In genomic region chr14:94780536-94781404, GRCh38 we compare ENCODE assay signal across 2 cellular contexts.
A peak's percentile ranks its signal among the peaks of the same experiment; 100 is the strongest.
TF ChIP-seq lines count a peak whose summit lies in the region.

No MANE protein-coding gene starts in this region.

TF ChIP-seq in GM23338, 12 proteins besides CTCF, POLR2A, EP300 and RAD21:
- TF ChIP-seq, protein P1, sequence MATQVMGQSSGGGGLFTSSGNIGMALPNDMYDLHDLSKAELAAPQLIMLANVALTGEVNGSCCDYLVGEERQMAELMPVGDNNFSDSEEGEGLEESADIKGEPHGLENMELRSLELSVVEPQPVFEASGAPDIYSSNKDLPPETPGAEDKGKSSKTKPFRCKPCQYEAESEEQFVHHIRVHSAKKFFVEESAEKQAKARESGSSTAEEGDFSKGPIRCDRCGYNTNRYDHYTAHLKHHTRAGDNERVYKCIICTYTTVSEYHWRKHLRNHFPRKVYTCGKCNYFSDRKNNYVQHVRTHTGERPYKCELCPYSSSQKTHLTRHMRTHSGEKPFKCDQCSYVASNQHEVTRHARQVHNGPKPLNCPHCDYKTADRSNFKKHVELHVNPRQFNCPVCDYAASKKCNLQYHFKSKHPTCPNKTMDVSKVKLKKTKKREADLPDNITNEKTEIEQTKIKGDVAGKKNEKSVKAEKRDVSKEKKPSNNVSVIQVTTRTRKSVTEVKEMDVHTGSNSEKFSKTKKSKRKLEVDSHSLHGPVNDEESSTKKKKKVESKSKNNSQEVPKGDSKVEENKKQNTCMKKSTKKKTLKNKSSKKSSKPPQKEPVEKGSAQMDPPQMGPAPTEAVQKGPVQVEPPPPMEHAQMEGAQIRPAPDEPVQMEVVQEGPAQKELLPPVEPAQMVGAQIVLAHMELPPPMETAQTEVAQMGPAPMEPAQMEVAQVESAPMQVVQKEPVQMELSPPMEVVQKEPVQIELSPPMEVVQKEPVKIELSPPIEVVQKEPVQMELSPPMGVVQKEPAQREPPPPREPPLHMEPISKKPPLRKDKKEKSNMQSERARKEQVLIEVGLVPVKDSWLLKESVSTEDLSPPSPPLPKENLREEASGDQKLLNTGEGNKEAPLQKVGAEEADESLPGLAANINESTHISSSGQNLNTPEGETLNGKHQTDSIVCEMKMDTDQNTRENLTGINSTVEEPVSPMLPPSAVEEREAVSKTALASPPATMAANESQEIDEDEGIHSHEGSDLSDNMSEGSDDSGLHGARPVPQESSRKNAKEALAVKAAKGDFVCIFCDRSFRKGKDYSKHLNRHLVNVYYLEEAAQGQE (IDR thresholded peaks at IDR 0.05; ENCODE audit: unreplicated experiment) = no peak
- TF ChIP-seq POLR2AphosphoS5 (IDR thresholded peaks at IDR 0.05; ENCODE audit: low read depth) (no peak), JUNB (IDR thresholded peaks at IDR 0.05; ENCODE audit: unreplicated experiment) (no peak), ZNF462 (CRISPR knock-in tag; IDR thresholded peaks at IDR 0.05) (no peak), STAT1 (IDR thresholded peaks at IDR 0.05; ENCODE audit: unreplicated experiment) (no peak)

TF ChIP-seq in H1, 55 proteins besides CTCF, POLR2A, EP300 and RAD21:
- TF ChIP-seq BACH1 (IDR thresholded peaks at IDR 0.05; ENCODE audit: low read length) = no peak
- TF ChIP-seq BCL11A (IDR thresholded peaks at IDR 0.05; ENCODE audit: low read depth in 2 of 2, low read length in 2 of 2) = no peak
- no peak for TF ChIP-seq MAFK (IDR thresholded peaks at IDR 0.05; ENCODE audit: low read depth, low read length)
- no peak for TF ChIP-seq EGR1 (IDR thresholded peaks at IDR 0.05; ENCODE audit: borderline replicate concordance, low read depth, low read length)
- no peak for TF ChIP-seq EZH2 (IDR thresholded peaks at IDR 0.05; ENCODE audit: low read depth, low read length, severe bottlenecking)
- no peak for TF ChIP-seq CBX8 (IDR thresholded peaks at IDR 0.05; ENCODE audit: borderline replicate concordance, low read depth, low read length)
- peak; percentile 57 for TF ChIP-seq NANOG (IDR thresholded peaks at IDR 0.05; ENCODE audit: insufficient read depth, low read depth, low read length, poor library complexity, severe bottlenecking)
- no peak for TF ChIP-seq SIRT6 (IDR thresholded peaks at IDR 0.05; ENCODE audit: low read length)
- TF ChIP-seq SIX5 (IDR thresholded peaks at IDR 0.05; ENCODE audit: low read depth, low read length) = no peak
- TF ChIP-seq JUND (IDR thresholded peaks at IDR 0.05; ENCODE audit: low read length) = no peak
- no peak for TF ChIP-seq TAF1 (IDR thresholded peaks at IDR 0.05; ENCODE audit: low read depth, low read length)
- peak; percentile 26; the same call in 1 of the 2 replicates for TF ChIP-seq SP1 (IDR thresholded peaks at IDR 0.05; ENCODE audit: low read depth, low read length)
- 0 out of 2 replicates have a peak, but pooled peaks have one; percentile 20 for TF ChIP-seq TEAD4 (IDR thresholded peaks at IDR 0.05; ENCODE audit: low read depth, low read length)
- TF ChIP-seq BRCA1 (IDR thresholded peaks at IDR 0.05; ENCODE audit: low read depth, low read length) = no peak
- no peak for TF ChIP-seq GABPA (IDR thresholded peaks at IDR 0.05; ENCODE audit: borderline replicate concordance, insufficient read depth, low read length)
- no peak for TF ChIP-seq CREB1 (IDR thresholded peaks at IDR 0.05)
- TF ChIP-seq KDM5A (IDR thresholded peaks at IDR 0.05; ENCODE audit: low read length) = no peak
- TF ChIP-seq, protein P2, sequence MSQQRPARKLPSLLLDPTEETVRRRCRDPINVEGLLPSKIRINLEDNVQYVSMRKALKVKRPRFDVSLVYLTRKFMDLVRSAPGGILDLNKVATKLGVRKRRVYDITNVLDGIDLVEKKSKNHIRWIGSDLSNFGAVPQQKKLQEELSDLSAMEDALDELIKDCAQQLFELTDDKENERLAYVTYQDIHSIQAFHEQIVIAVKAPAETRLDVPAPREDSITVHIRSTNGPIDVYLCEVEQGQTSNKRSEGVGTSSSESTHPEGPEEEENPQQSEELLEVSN (IDR thresholded peaks at IDR 0.05) = no peak
- TF ChIP-seq CHD2 (IDR thresholded peaks at IDR 0.05; ENCODE audit: low read length) = no peak
- no peak for TF ChIP-seq SIN3A (conservative IDR thresholded peaks at IDR 0.05 in 1 of 2, IDR thresholded peaks at IDR 0.05 in 1 of 2; ENCODE audit: low read depth in 1 of 2, low read length in 2 of 2)
- no peak for TF ChIP-seq RNF2 (IDR thresholded peaks at IDR 0.05; ENCODE audit: borderline replicate concordance, low read depth, low read length, missing control alignments, poor library complexity, severe bottlenecking)
- 0 out of 4 replicates have a peak, but pooled peaks of 1 of the 2 experiments have one; percentile 15 for TF ChIP-seq HDAC2 (IDR thresholded peaks at IDR 0.05; ENCODE audit: borderline replicate concordance in 1 of 2, low read depth in 2 of 2, low read length in 2 of 2)
- no peak for TF ChIP-seq KDM4A (IDR thresholded peaks at IDR 0.05; ENCODE audit: low read depth, low read length, severe bottlenecking)
- no peak for TF ChIP-seq JUN (IDR thresholded peaks at IDR 0.05; ENCODE audit: low read depth, low read length)
- no peak for TF ChIP-seq YY1 (IDR thresholded peaks at IDR 0.05; ENCODE audit: low read depth, low read length)
- TF ChIP-seq CHD1 (IDR thresholded peaks at IDR 0.05; ENCODE audit: low read depth, low read length) = no peak
- no peak for TF ChIP-seq CBX5 (IDR thresholded peaks at IDR 0.05; ENCODE audit: low read depth, low read length)
- TF ChIP-seq FOSL1 (IDR thresholded peaks at IDR 0.05; ENCODE audit: insufficient read depth, low read depth, low read length) = no peak
- TF ChIP-seq POU5F1 (IDR thresholded peaks at IDR 0.05; ENCODE audit: low read depth, low read length) = peak; percentile 96
- TF ChIP-seq PHF8 (conservative IDR thresholded peaks at IDR 0.05; ENCODE audit: low read depth, low read length) = no peak
- no peak for TF ChIP-seq CHD7 (IDR thresholded peaks at IDR 0.05; ENCODE audit: insufficient replicate concordance, low read length)
- no peak for TF ChIP-seq SUZ12 (IDR thresholded peaks at IDR 0.05; ENCODE audit: low read length)
- TF ChIP-seq CTBP2 (IDR thresholded peaks at IDR 0.05; ENCODE audit: borderline replicate concordance, insufficient read depth, insufficient read length, low read length) = no peak
- TF ChIP-seq TAF7 (optimal IDR thresholded peaks at IDR 0.05; ENCODE audit: borderline replicate concordance, low read depth, low read length) = no peak
- TF ChIP-seq, protein P3, sequence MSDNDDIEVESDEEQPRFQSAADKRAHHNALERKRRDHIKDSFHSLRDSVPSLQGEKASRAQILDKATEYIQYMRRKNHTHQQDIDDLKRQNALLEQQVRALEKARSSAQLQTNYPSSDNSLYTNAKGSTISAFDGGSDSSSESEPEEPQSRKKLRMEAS (IDR thresholded peaks at IDR 0.05) = no peak
TF ChIP-seq in H1: peak in this region for 5.
